In the genomic region with DNA sequence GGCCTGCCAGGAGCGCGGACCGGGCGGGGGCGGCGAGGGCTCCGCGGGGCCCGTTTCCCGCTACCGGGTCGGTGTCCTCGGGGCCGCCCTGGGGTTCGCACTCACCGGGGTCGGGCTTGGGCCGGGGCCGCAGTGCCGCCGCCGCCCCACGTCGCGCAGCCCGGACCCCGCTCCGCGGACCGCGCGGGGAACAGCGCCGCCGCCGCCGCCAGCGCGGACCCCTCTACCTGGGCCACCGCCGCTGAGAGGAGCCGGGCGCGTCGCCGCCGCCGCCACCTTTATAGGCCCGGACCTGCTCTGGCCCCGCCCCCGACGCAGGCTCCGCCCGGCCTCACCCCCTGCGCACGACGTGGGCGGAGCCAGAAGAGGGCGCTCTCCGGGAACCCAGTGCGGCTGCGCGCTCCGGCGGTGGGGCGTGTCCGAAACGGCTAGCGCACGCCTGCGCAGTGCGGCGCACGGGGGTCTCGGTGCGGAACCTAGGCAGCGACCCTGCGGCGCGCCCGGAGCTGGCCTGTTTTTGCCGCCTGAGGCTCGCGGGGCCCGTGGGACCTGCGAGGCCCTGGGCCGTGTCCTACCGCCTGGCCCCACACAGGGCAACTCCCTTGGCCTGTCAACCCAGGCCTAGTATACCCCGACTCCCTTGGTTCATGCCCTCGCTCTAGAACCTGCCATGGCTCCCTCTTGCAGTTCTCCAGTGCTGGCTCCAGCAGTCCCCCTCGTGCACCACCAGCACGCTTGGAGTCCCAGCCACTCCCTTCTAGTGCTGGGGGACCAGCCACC, we compare ENCODE assay signal across 8 cellular contexts. TPM values are rescaled to one million over a fixed set of nuclear protein-coding genes. Genes with fewer than 3 reads are reported as not detected.
DNase-seq lines count a peak whose midpoint lies in the region; ATAC-seq, FAIRE-seq and TF ChIP-seq lines count a peak whose summit lies in the region.

TSS of gene MKNK2 (minus strand) at position 254 of the 780 bp plus-strand sequence. CDS start 393 bp downstream, outside the sequence.

- no peaks in the 10 kb centered on the region for H3K9me3 ChIP-seq in WERI-Rb-1 (ENCODE audit: severe bottlenecking)
- no peaks in the 10 kb centered on the region for H3K9me3 ChIP-seq in breast epithelium
- H3K9me3 ChIP-seq in smooth muscle cell (replicated peaks; ENCODE audit: low read depth), result no peaks in the 10 kb centered on the region

- TF ChIP-seq CTCF in 22Rv1 (IDR thresholded peaks at IDR 0.05) (peak; percentile 71), WERI-Rb-1 (IDR thresholded peaks at IDR 0.05; ENCODE audit: low read depth, low read length) (peak; percentile 75), breast epithelium (IDR thresholded peaks at IDR 0.05) (peak; percentile 8 to 36 (median 28)), smooth muscle cell (IDR thresholded peaks at IDR 0.05; ENCODE audit: borderline replicate concordance, insufficient read depth, poor library complexity, severe bottlenecking) (peak; percentile 46)

- H3K27me3 ChIP-seq in WERI-Rb-1 (ENCODE audit: insufficient read depth, low read depth, severe bottlenecking) (no peaks in the 10 kb centered on the region), breast epithelium (no peaks in the 10 kb centered on the region), smooth muscle cell (ENCODE audit: low read depth) (no peaks in the 10 kb centered on the region)

- ATAC-seq in HG03025 (IDR thresholded peaks at IDR 0.05; ENCODE audit: low FRiP score, unreplicated experiment), result peak; percentile 39

- DNase-seq in GM18507 (ENCODE audit: extremely low spot score, insufficient read length, low read depth) (peak; percentile 85), NCI-H2107 treated with DMSO at 0.1 percent for 48 hours (lab: John Stamatoyannopoulos, UW; ENCODE audit: unreplicated experiment) (peak; percentile 50), WERI-Rb-1 (peak; percentile 89), breast epithelium (ENCODE audit: low spot score in 2 of 2) (peak; percentile 87 to 94), iPS-NIHi7 (ENCODE audit: extremely low spot score) (peak; percentile 91), smooth muscle cell (lab: John Stamatoyannopoulos, UW; ENCODE audit: unreplicated experiment) (peak; percentile 89)

- peak within 1 kb of the TSS; percentile 86 for H2AFZ ChIP-seq in smooth muscle cell (ENCODE audit: low read depth)

- peak; percentile 96 for FAIRE-seq in GM18507 (lab: Jason Lieb, UNC)

- H3K79me2 ChIP-seq in smooth muscle cell (ENCODE audit: low read depth), result peaks cover 44% of the 10 kb centered on the region

- no peaks in the 10 kb centered on the region for H3F3A ChIP-seq in smooth muscle cell (ENCODE audit: low read depth)

- H4K20me1 ChIP-seq in smooth muscle cell (ENCODE audit: low read depth), result peaks cover 46% of the 10 kb centered on the region

- peaks cover 10% of the 10 kb centered on the region for H3K36me3 ChIP-seq in WERI-Rb-1
- no peaks in the 10 kb centered on the region for H3K36me3 ChIP-seq in breast epithelium
- H3K36me3 ChIP-seq in smooth muscle cell (ENCODE audit: low read depth), result no peaks in the 10 kb centered on the region

- TF ChIP-seq POLR2A in breast epithelium (IDR thresholded peaks at IDR 0.05), result peak; percentile 65

- peak within 1 kb of the TSS; percentile 87 for H3K27ac ChIP-seq in 22Rv1
- peak within 1 kb of the TSS; percentile 59 for H3K27ac ChIP-seq in WERI-Rb-1
- H3K27ac ChIP-seq in breast epithelium, result peak within 1 kb of the TSS; percentile 98
- H3K27ac ChIP-seq in smooth muscle cell (ENCODE audit: low read depth), result peak within 1 kb of the TSS; percentile 7

- 4% methylated on average over 50 of the region's 92 CpGs for WGBS in smooth muscle cell (ENCODE audit: low lambda C conversion rate)

- peak within 1 kb of the TSS; percentile 60 for H3K4me3 ChIP-seq in WERI-Rb-1 (ENCODE audit: low read depth, low read length)
- peak within 1 kb of the TSS; percentile 95 to 97 (median 97) for H3K4me3 ChIP-seq in breast epithelium
- H3K4me3 ChIP-seq in smooth muscle cell, result peak within 1 kb of the TSS; percentile 95

- H3K4me2 ChIP-seq in smooth muscle cell, result peak within 1 kb of the TSS; percentile 99

- intact Hi-C loops in breast epithelium (cut with DNase I; ENCODE audit: low total_unique reads), result no loop called here

- H3K4me1 ChIP-seq in breast epithelium (peaks cover 49 to 50% of the 10 kb centered on the region in 2 donors), smooth muscle cell (ENCODE audit: low read depth) (peaks cover 9% of the 10 kb centered on the region)

- peak within 1 kb of the TSS; percentile 78 for H3K9ac ChIP-seq in smooth muscle cell (ENCODE audit: low read depth)

RNA-seq across cellular contexts. Expression of gene MKNK2, which starts in this region (rescaled TPM):
- total RNA-seq in breast epithelium, result 100 to 1,000 TPM in 1 of 3 donors, 10 to 100 TPM in 2; 94.7 to 170 (median 97.0) TPM
- total RNA-seq in smooth muscle cell, result 30.1 and 43.6 TPM in 2 replicates
- polyA plus RNA-seq in smooth muscle cell, result 44.7 and 80.1 TPM in 2 replicates

Comparison
In these comparisons a context has a peak if more than half of its experiments do, and no peak if none do; other contexts are left out.
1. Peak in every context shown above with its lines: DNase-seq, ATAC-seq, H3K4me3 ChIP-seq and H3K27ac ChIP-seq.
2. H3K27ac ChIP-seq: peak in every context shown above with its lines; median percentile 98 in breast epithelium; 87 in 22Rv1; 59 in WERI-Rb-1; 7 in smooth muscle cell.